In the genomic region with DNA sequence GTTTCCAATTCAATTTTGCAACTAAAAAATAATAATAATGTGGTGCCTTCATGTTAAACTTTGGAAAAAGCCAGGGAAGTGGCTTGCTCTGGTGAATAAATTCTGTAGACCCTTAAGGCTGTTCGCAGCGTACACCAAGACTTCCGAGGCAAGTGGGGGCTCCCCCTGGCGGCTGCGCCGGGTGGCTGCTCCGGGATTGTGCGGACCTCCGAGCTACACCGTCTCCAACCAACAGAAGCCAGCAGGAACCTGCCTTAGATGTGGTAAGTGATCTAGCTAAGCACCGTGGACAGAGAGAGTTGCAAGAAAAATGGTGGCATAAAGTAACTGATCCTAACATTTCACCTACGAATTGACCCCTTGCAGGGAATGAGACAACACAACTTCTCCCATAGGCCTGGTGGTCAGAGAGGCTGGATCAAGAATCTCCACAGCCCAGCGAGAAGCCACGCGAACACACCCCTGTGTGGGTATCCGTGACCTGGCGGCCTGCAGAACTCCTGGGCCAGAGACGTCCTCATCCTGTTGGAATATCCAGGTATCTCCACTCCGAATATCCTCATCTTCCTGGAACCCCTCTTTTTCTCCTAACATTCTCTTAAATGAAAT, we compare ENCODE assay signal across 1 cellular context.
TF ChIP-seq lines count a peak whose summit lies in the region.

No MANE protein-coding gene starts in this region.

TF ChIP-seq in HepG2, 621 proteins besides CTCF, POLR2A, EP300 and RAD21 (continued from another document):
- TF ChIP-seq ZNF251 (CRISPR knock-in tag; IDR thresholded peaks at IDR 0.05) (no peak), MAZ (IDR thresholded peaks at IDR 0.05; ENCODE audit: borderline replicate concordance, low read depth, low read length) (no peak), MAZ (CRISPR knock-in tag; IDR thresholded peaks at IDR 0.05; ENCODE audit: low read depth) (no peak), STAG1 (CRISPR knock-in tag; IDR thresholded peaks at IDR 0.05) (peak; percentile 55), ZFAT (CRISPR knock-in tag; conservative IDR thresholded peaks at IDR 0.05) (no peak), YY1 (IDR thresholded peaks at IDR 0.05; ENCODE audit: insufficient read depth, insufficient replicate concordance, low read depth, low read length) (peak; percentile 21), TCF12 (IDR thresholded peaks at IDR 0.05) (no peak), TCF12 (CRISPR knock-in tag; IDR thresholded peaks at IDR 0.05) (no peak), GABPB1 (CRISPR knock-in tag; IDR thresholded peaks at IDR 0.05) (peak; percentile 18; the same call in 1 of the 2 replicates), BRCA1 (CRISPR knock-in tag; IDR thresholded peaks at IDR 0.05) (no peak), CENPX (CRISPR knock-in tag; IDR thresholded peaks at IDR 0.05) (no peak)
- TF ChIP-seq, protein P1, sequence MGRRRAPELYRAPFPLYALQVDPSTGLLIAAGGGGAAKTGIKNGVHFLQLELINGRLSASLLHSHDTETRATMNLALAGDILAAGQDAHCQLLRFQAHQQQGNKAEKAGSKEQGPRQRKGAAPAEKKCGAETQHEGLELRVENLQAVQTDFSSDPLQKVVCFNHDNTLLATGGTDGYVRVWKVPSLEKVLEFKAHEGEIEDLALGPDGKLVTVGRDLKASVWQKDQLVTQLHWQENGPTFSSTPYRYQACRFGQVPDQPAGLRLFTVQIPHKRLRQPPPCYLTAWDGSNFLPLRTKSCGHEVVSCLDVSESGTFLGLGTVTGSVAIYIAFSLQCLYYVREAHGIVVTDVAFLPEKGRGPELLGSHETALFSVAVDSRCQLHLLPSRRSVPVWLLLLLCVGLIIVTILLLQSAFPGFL (CRISPR knock-in tag; IDR thresholded peaks at IDR 0.05) = no peak
- TF ChIP-seq, protein P2, sequence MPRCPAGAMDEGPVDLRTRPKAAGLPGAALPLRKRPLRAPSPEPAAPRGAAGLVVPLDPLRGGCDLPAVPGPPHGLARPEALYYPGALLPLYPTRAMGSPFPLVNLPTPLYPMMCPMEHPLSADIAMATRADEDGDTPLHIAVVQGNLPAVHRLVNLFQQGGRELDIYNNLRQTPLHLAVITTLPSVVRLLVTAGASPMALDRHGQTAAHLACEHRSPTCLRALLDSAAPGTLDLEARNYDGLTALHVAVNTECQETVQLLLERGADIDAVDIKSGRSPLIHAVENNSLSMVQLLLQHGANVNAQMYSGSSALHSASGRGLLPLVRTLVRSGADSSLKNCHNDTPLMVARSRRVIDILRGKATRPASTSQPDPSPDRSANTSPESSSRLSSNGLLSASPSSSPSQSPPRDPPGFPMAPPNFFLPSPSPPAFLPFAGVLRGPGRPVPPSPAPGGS (CRISPR knock-in tag; IDR thresholded peaks at IDR 0.05) = no peak
- TF ChIP-seq, protein P3, sequence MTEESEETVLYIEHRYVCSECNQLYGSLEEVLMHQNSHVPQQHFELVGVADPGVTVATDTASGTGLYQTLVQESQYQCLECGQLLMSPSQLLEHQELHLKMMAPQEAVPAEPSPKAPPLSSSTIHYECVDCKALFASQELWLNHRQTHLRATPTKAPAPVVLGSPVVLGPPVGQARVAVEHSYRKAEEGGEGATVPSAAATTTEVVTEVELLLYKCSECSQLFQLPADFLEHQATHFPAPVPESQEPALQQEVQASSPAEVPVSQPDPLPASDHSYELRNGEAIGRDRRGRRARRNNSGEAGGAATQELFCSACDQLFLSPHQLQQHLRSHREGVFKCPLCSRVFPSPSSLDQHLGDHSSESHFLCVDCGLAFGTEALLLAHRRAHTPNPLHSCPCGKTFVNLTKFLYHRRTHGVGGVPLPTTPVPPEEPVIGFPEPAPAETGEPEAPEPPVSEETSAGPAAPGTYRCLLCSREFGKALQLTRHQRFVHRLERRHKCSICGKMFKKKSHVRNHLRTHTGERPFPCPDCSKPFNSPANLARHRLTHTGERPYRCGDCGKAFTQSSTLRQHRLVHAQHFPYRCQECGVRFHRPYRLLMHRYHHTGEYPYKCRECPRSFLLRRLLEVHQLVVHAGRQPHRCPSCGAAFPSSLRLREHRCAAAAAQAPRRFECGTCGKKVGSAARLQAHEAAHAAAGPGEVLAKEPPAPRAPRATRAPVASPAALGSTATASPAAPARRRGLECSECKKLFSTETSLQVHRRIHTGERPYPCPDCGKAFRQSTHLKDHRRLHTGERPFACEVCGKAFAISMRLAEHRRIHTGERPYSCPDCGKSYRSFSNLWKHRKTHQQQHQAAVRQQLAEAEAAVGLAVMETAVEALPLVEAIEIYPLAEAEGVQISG (CRISPR knock-in tag; IDR thresholded peaks at IDR 0.05) = 0 out of 2 replicates have a peak, but pooled peaks have one; percentile 32
- TF ChIP-seq, protein P4, sequence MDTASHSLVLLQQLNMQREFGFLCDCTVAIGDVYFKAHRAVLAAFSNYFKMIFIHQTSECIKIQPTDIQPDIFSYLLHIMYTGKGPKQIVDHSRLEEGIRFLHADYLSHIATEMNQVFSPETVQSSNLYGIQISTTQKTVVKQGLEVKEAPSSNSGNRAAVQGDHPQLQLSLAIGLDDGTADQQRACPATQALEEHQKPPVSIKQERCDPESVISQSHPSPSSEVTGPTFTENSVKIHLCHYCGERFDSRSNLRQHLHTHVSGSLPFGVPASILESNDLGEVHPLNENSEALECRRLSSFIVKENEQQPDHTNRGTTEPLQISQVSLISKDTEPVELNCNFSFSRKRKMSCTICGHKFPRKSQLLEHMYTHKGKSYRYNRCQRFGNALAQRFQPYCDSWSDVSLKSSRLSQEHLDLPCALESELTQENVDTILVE (CRISPR knock-in tag; IDR thresholded peaks at IDR 0.05) = no peak
TF ChIP-seq in HepG2: peak in this region for 7.
